Comparison of ENCODE assay signal across 20 cellular contexts in the genomic region with DNA sequence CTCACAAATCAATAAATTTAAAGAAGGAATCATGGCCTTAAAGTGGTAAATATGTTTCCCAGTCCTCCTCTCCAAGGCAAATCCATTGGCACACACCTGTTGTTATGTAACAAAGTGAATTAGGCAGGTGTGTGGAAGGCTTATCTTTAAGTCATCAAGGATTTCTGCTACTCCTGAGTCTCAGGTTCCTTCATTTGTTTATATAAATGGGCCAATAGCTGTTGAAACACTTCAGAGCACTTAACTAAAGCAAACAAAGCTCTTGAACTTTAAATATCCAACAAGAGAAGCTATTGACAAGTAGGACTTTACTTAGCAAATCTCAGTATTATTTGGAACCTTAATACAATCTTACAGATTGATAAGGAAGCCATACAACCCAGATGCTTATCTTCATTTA.
DNase-seq lines count a peak whose midpoint lies in the region; ATAC-seq and TF ChIP-seq lines count a peak whose summit lies in the region.
"Had no signal": no experiment of that assay in that cellular context is flagged by ENCODE, and none has a peak within 500 bp of the region (broad histone marks: within the 10 kb centered on the region; RNA-seq: fewer than 3 reads in every experiment).

No MANE protein-coding gene starts in this region.

- DNase-seq in NCI-H1417 (lab: John Stamatoyannopoulos, UW) (peak; percentile 22 to 80 (median 78)), NCI-H1417 treated with DMSO at 0.1 percent for 48 hours (lab: John Stamatoyannopoulos, UW) (no peak), NCI-H2029 (lab: John Stamatoyannopoulos, UW) (peak; percentile 64), NCI-H524 treated with DMSO at 0.1 percent for 48 hours (lab: John Stamatoyannopoulos, UW) (peak; percentile 18), mucosa of descending colon (no peak)
- DNase-seq: 8988T; activated CD4-positive, alpha-beta T cell treated with anti-CD3 and anti-CD28 coated beads, Interleukin-2, amount 10 ng/mL, durations not matched to agents 24 days and 14 days; activated naive CD8-positive, alpha-beta T cell treated with anti-CD3 and anti-CD28 coated beads, Interleukin-2, amount 10 ng/mL, durations not matched to agents 7 days and 5 days; BE2C; endodermal cell; GDM1; kidney glomerular epithelial cell; sigmoid colon; T-helper 17 cell had no signal

- H3K36me3 ChIP-seq in mucosa of descending colon (ENCODE audit: low read depth) = no peaks in the 10 kb centered on the region
- H3K36me3 ChIP-seq: BE2C, sigmoid colon, suprapubic skin, vagina had no signal

- no peaks in the 10 kb centered on the region for H3K9me3 ChIP-seq in mucosa of descending colon
- H3K9me3 ChIP-seq: BE2C, Caco-2, sigmoid colon, suprapubic skin, vagina had no signal

- no peaks in the 10 kb centered on the region for H3K4me1 ChIP-seq in mucosa of descending colon (ENCODE audit: low read depth)
- H3K4me1 ChIP-seq: BE2C, sigmoid colon, suprapubic skin, vagina had no signal

- intact Hi-C loops in mucosa of descending colon (cut with DNase I, micrococcal nuclease) = no loop called here

- no peak for TF ChIP-seq CTCF in mucosa of descending colon (IDR thresholded peaks at IDR 0.05)

- no peak overlapping the region for H3K4me3 ChIP-seq in mucosa of descending colon
- H3K4me3 ChIP-seq: sigmoid colon, suprapubic skin, vagina had no signal

- ATAC-seq in mucosa of descending colon (peak; percentile 45), HG02571 (IDR thresholded peaks at IDR 0.05; ENCODE audit: unreplicated experiment) (no peak), HG03159 (IDR thresholded peaks at IDR 0.05; ENCODE audit: unreplicated experiment) (no peak), HG02938 (IDR thresholded peaks at IDR 0.05; ENCODE audit: unreplicated experiment) (no peak)
- ATAC-seq: T-helper 17 cell had no signal

Comparison
In these comparisons a context has a peak if more than half of its experiments do, and no peak if none do; other contexts are left out.
1. DNase-seq: peak in NCI-H1417 (3 of 3), NCI-H2029 (single experiment) and NCI-H524 treated with DMSO at 0.1 percent for 48 hours (single experiment); none in NCI-H1417 treated with DMSO at 0.1 percent for 48 hours (single experiment) and mucosa of descending colon (0 of 3).